1 cellular context compared by ENCODE assay signal in genomic region chr10:357201-357950, GRCh38.
TF ChIP-seq lines count a peak whose summit lies in the region.

No MANE protein-coding gene starts in this region.

TF ChIP-seq in H1, 55 proteins besides CTCF, POLR2A, EP300 and RAD21:
- TF ChIP-seq, protein P1, sequence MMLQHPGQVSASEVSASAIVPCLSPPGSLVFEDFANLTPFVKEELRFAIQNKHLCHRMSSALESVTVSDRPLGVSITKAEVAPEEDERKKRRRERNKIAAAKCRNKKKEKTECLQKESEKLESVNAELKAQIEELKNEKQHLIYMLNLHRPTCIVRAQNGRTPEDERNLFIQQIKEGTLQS (IDR thresholded peaks at IDR 0.05; ENCODE audit: insufficient read depth, low read depth, low read length): no peak
- TF ChIP-seq MAFK (IDR thresholded peaks at IDR 0.05; ENCODE audit: low read depth, low read length): no peak
